In genomic region chr11:18324381-18324780, GRCh38 we compare ENCODE assay signal across 9 cellular contexts. TPM values are rescaled to one million over a fixed set of nuclear protein-coding genes. Genes with fewer than 3 reads are reported as not detected.
DNase-seq lines count a peak whose midpoint lies in the region; ATAC-seq and TF ChIP-seq lines count a peak whose summit lies in the region.
"Had no signal": no experiment of that assay in that cellular context is flagged by ENCODE, and none has a peak within 500 bp of the region (broad histone marks: within the 10 kb centered on the region; RNA-seq: fewer than 3 reads in every experiment).

No MANE protein-coding gene starts in this region.

- H3K4me3 ChIP-seq in duodenal mucosa (ENCODE audit: low read depth in 1 of 2, low read length in 2 of 2) (peak overlapping the region; percentile 7 to 94), retinal pigment epithelial cell (ENCODE audit: low read length) (peak overlapping the region; percentile 15)

- H3K9me3 ChIP-seq in duodenal mucosa (ENCODE audit: control insufficient read depth in 1 of 2, low read length in 2 of 2), result no peaks in the 10 kb centered on the region

- intact Hi-C loops in activated CD4-positive, alpha-beta T cell treated with anti-CD3 and anti-CD28 coated beads, Interleukin-2, amount 10 ng/mL, durations not matched to agents 24 days and 14 days (cut with micrococcal nuclease), result loop anchor here (5.0 kb wide), 2 partner anchors 293 to 1247 kb away; partner anchors contain the start of gene RPS13
- intact Hi-C loops in Right ventricle myocardium superior (cut with DNase I), result loop anchor here (5.0 kb wide), 1 partner anchor 73 kb away; no protein-coding TSS in a partner anchor

- H3K9me3 Mint-ChIP-seq in activated CD4-positive, alpha-beta T cell treated with anti-CD3 and anti-CD28 coated beads, Interleukin-2, amount 10 ng/mL, durations not matched to agents 24 days and 14 days, result no peaks in the 10 kb centered on the region

- peaks cover 0 to 20% of the 10 kb centered on the region in 2 donors for H3K36me3 ChIP-seq in duodenal mucosa (ENCODE audit: control insufficient read depth in 1 of 2, insufficient read depth in 2 of 2, low read length in 2 of 2)

- no peaks in the 10 kb centered on the region for H3K27me3 Mint-ChIP-seq in activated CD4-positive, alpha-beta T cell treated with anti-CD3 and anti-CD28 coated beads, Interleukin-2, amount 10 ng/mL, durations not matched to agents 24 days and 14 days

- no peak for ATAC-seq in Right ventricle myocardium superior (ENCODE audit: poor library complexity)
- ATAC-seq in GM18907 (IDR thresholded peaks at IDR 0.05; ENCODE audit: unreplicated experiment), result no peak

- H3K4me1 ChIP-seq in duodenal mucosa (ENCODE audit: control insufficient read depth in 1 of 2, insufficient read depth in 2 of 2, low read length in 2 of 2), result peaks cover 31 to 39% of the 10 kb centered on the region in 2 donors
- H3K4me1 ChIP-seq: parathyroid adenoma had no signal

- peak overlapping the region; percentile 3 for H3K27ac Mint-ChIP-seq in activated CD4-positive, alpha-beta T cell treated with anti-CD3 and anti-CD28 coated beads, Interleukin-2, amount 10 ng/mL, durations not matched to agents 24 days and 14 days

- H3K4me3 Mint-ChIP-seq in activated CD4-positive, alpha-beta T cell treated with anti-CD3 and anti-CD28 coated beads, Interleukin-2, amount 10 ng/mL, durations not matched to agents 24 days and 14 days, result peak overlapping the region; percentile 94

- H3K27ac ChIP-seq in duodenal mucosa (ENCODE audit: low read depth, low read length), result no peak overlapping the region
- H3K27ac ChIP-seq: parathyroid adenoma had no signal

- peaks cover 28% of the 10 kb centered on the region for H3K36me3 Mint-ChIP-seq in activated CD4-positive, alpha-beta T cell treated with anti-CD3 and anti-CD28 coated beads, Interleukin-2, amount 10 ng/mL, durations not matched to agents 24 days and 14 days (ENCODE audit: low read depth)

- H3K27me3 ChIP-seq in duodenal mucosa (ENCODE audit: control insufficient read depth in 1 of 2, insufficient read depth in 2 of 2, low read length in 2 of 2), result no peaks in the 10 kb centered on the region

- TF ChIP-seq CTCF in retinal pigment epithelial cell (conservative IDR thresholded peaks at IDR 0.05; ENCODE audit: low read depth, low read length), result no peak

- peak; percentile 58 for DNase-seq in activated CD4-positive, alpha-beta T cell treated with anti-CD3 and anti-CD28 coated beads, Interleukin-2, amount 10 ng/mL, durations not matched to agents 24 days and 14 days
- DNase-seq in activated CD4-positive, alpha-beta T cell treated with anti-CD3 and anti-CD28 coated beads, Interleukin-2, amount 50 U/mL, for 1 hour, result no peak
- DNase-seq in OCI-M1 (lab: John Stamatoyannopoulos, UW), result peak; percentile 72
- no peak for DNase-seq in retinal pigment epithelial cell (ENCODE audit: low read depth)
- no peak for DNase-seq in Right ventricle myocardium superior
- no peak for DNase-seq in NCI-H2081 (lab: John Stamatoyannopoulos, UW)

- peak overlapping the region in 1 of 2 donors; percentile 93 for H3K9ac ChIP-seq in duodenal mucosa (ENCODE audit: low read depth in 1 of 2, low read length in 2 of 2)
- H3K9ac ChIP-seq: parathyroid adenoma had no signal

- peaks cover 45% of the 10 kb centered on the region for H3K4me1 Mint-ChIP-seq in activated CD4-positive, alpha-beta T cell treated with anti-CD3 and anti-CD28 coated beads, Interleukin-2, amount 10 ng/mL, durations not matched to agents 24 days and 14 days

RNA-seq across cellular contexts. Expression of gene GTF2H1, which starts 2.0 kb away (rescaled TPM):
- total RNA-seq in activated CD4-positive, alpha-beta T cell treated with anti-CD3 and anti-CD28 coated beads, Interleukin-2, amount 10 ng/mL, durations not matched to agents 24 days and 14 days, result 54.6 and 55.7 TPM in 2 replicates
- total RNA-seq in Right ventricle myocardium superior, result 24.4 TPM

RNA-seq across cellular contexts. Expression of gene HPS5, which starts 2.4 kb away (rescaled TPM):
- 20.5 and 24.5 TPM in 2 replicates for total RNA-seq in activated CD4-positive, alpha-beta T cell treated with anti-CD3 and anti-CD28 coated beads, Interleukin-2, amount 10 ng/mL, durations not matched to agents 24 days and 14 days
- 11.4 TPM for total RNA-seq in Right ventricle myocardium superior

RNA-seq across cellular contexts. Expression of gene SAA1, which starts 58.3 kb away (rescaled TPM):
- total RNA-seq in activated CD4-positive, alpha-beta T cell treated with anti-CD3 and anti-CD28 coated beads, Interleukin-2, amount 10 ng/mL, durations not matched to agents 24 days and 14 days, result not detected in 2 replicates
- total RNA-seq in Right ventricle myocardium superior, result 6.9 TPM

Comparison
In these comparisons a context has a peak if more than half of its experiments do, and no peak if none do; other contexts are left out.
1. DNase-seq: peak in activated CD4-positive, alpha-beta T cell treated with anti-CD3 and anti-CD28 coated beads, Interleukin-2, amount 10 ng/mL, durations not matched to agents 24 days and 14 days (single experiment) and OCI-M1 (single experiment); none in activated CD4-positive, alpha-beta T cell treated with anti-CD3 and anti-CD28 coated beads, Interleukin-2, amount 50 U/mL, for 1 hour (single experiment), retinal pigment epithelial cell (single experiment), Right ventricle myocardium superior (single experiment) and NCI-H2081 (0 of 2).